17 cellular contexts compared by ENCODE assay signal in genomic region chr7:137980308-137980707, GRCh38. TPM values are rescaled to one million over a fixed set of nuclear protein-coding genes. Genes with fewer than 3 reads are reported as not detected.
DNase-seq lines count a peak whose midpoint lies in the region; ATAC-seq and TF ChIP-seq lines count a peak whose summit lies in the region.
"Had no signal": no experiment of that assay in that cellular context is flagged by ENCODE, and none has a peak within 500 bp of the region (broad histone marks: within the 10 kb centered on the region; RNA-seq: fewer than 3 reads in every experiment).

No MANE protein-coding gene starts in this region.

- no peak for TF ChIP-seq POLR2A in gastroesophageal sphincter (IDR thresholded peaks at IDR 0.05)

- H4K20me1 ChIP-seq in GM23338 (replicated peaks; ENCODE audit: insufficient read depth) (peaks cover 3% of the 10 kb centered on the region), PC-9 (ENCODE audit: insufficient read depth) (no peaks in the 10 kb centered on the region)

- H3K9me3 ChIP-seq in PC-9 (ENCODE audit: insufficient read depth, low read depth) (no peaks in the 10 kb centered on the region), gastroesophageal sphincter (no peaks in the 10 kb centered on the region), tibial artery (no peaks in the 10 kb centered on the region)
- H3K9me3 ChIP-seq: body of pancreas had no signal

- 0 out of 2 replicates have a peak overlapping the region, but pooled peaks have one; percentile 38 for H3K27ac Mint-ChIP-seq in GM23338
- H3K27ac Mint-ChIP-seq: T-helper 1 cell treated with Interleukin-12 subunit alpha and Interleukin-12 subunit beta and Interleukin-4 antibody, amounts not matched to agents 30 μg/mL and 1 μg/mL, for 36 hours had no signal

- no peaks in the 10 kb centered on the region; the same call in 1 of the 2 replicates for H3K36me3 ChIP-seq in GM23338 (ENCODE audit: insufficient read depth)
- H3K36me3 ChIP-seq in PC-9 (ENCODE audit: low read depth) = no peaks in the 10 kb centered on the region
- no peaks in the 10 kb centered on the region for H3K36me3 ChIP-seq in gastroesophageal sphincter
- H3K36me3 ChIP-seq in tibial artery = peaks cover 0 to 3% (median 0%) of the 10 kb centered on the region in 3 donors

- no TSS peak for BruUV-seq in PC-9 (replicated peaks; lab: Mats Ljungman, UMichigan)

- DNase-seq in GM23338 (ENCODE audit: low spot score) = no peak
- no peak for DNase-seq in PC-9
- no peak for DNase-seq in tibial artery
- DNase-seq in dorsolateral prefrontal cortex = no peak
- DNase-seq in sciatic nerve (ENCODE audit: low spot score) = no peak
- DNase-seq: activated CD4-positive, CD25-positive, alpha-beta regulatory T cell; activated gamma-delta T cell treated with Interleukin-2 at 50 U/mL for 16 hours; body of pancreas; CD4-positive, CD25-positive, alpha-beta regulatory T cell; left colon; NCI-H2029; NCI-H526 treated with DMSO at 0.1 percent for 48 hours; stimulated activated CD4-positive, alpha-beta T cell treated with anti-CD3 and anti-CD28 coated beads, Interleukin-12 subunit alpha, Interleukin-12 subunit beta, amount 100 ng/mL, for 4 hours had no signal

- H3K4me1 ChIP-seq in GM23338 (ENCODE audit: insufficient read depth) = peaks cover 9% of the 10 kb centered on the region
- peaks cover 56% of the 10 kb centered on the region for H3K4me1 ChIP-seq in PC-9 (replicated peaks; ENCODE audit: insufficient read depth)
- peaks cover 6 to 97% (median 31%) of the 10 kb centered on the region in 3 donors for H3K4me1 ChIP-seq in gastroesophageal sphincter
- H3K4me1 ChIP-seq in tibial artery = peaks cover 4 to 100% (median 89%) of the 10 kb centered on the region in 4 donors

- WGBS in gastroesophageal sphincter (ENCODE audit: low coverage in 1 of 2), 2 donors = no CpG with 5 or more reads among the region's 2 CpGs

- intact Hi-C loops in PC-9 (cut with micrococcal nuclease; ENCODE audit: unreplicated experiment) = no loop called here
- intact Hi-C loops in tibial artery (cut with DNase I; ENCODE audit: low total_unique reads) = no loop called here
- intact Hi-C loops in dorsolateral prefrontal cortex (cut with DNase I) = no loop called here
- intact Hi-C loops in sciatic nerve (cut with DNase I) = no loop called here

- no peaks in the 10 kb centered on the region for H3K9me2 ChIP-seq in GM23338 (ENCODE audit: insufficient read depth)
- H3K9me2 ChIP-seq in PC-9 (ENCODE audit: insufficient read depth) = no peaks in the 10 kb centered on the region

- H3K4me3 Mint-ChIP-seq in GM23338 = no peak overlapping the region
- H3K4me3 Mint-ChIP-seq: CD4-positive, CD25-positive, alpha-beta regulatory T cell; T-helper 1 cell treated with Interleukin-12 subunit alpha and Interleukin-12 subunit beta and Interleukin-4 antibody, amounts not matched to agents 30 μg/mL and 1 μg/mL, for 36 hours had no signal

- H3K4me3 ChIP-seq in GM23338 (no peak overlapping the region), PC-9 (no peak overlapping the region), gastroesophageal sphincter (no peak overlapping the region), tibial artery (no peak overlapping the region), dorsolateral prefrontal cortex (no peak overlapping the region)
- H3K4me3 ChIP-seq: body of pancreas had no signal

- POLR2A ChIA-PET in PC-9 (lab: Charles Lee; ENCODE audit: unreplicated experiment) = no interaction called here

- peaks cover 6% of the 10 kb centered on the region for H3K27me3 Mint-ChIP-seq in GM23338 (ENCODE audit: insufficient read depth, low read depth, poor library complexity)
- H3K27me3 Mint-ChIP-seq: CD4-positive, CD25-positive, alpha-beta regulatory T cell had no signal

- peaks cover 21% of the 10 kb centered on the region for H3K4me1 Mint-ChIP-seq in GM23338

- no peak overlapping the region for H3K27ac ChIP-seq in GM23338 (ENCODE audit: low read depth)
- H3K27ac ChIP-seq in PC-9 = peak overlapping the region; percentile 92
- peak overlapping the region in 3 of 4 donors; percentile 35 to 79 (median 74) for H3K27ac ChIP-seq in gastroesophageal sphincter
- peak overlapping the region; percentile 86 to 96 for H3K27ac ChIP-seq in tibial artery
- H3K27ac ChIP-seq in dorsolateral prefrontal cortex = peak overlapping the region in 6 of 59 donors; percentile 2 to 69 (median 26)
- H3K27ac ChIP-seq: parathyroid adenoma had no signal

- TF ChIP-seq CTCF in GM23338 (conservative IDR thresholded peaks at IDR 0.05; ENCODE audit: low read depth in 2 of 2) = no peak
- no peak for TF ChIP-seq CTCF in PC-9 (conservative IDR thresholded peaks at IDR 0.05)
- no peak for TF ChIP-seq CTCF in gastroesophageal sphincter (IDR thresholded peaks at IDR 0.05)
- no peak for TF ChIP-seq CTCF in tibial artery (IDR thresholded peaks at IDR 0.05)
- no peak for TF ChIP-seq CTCF in dorsolateral prefrontal cortex (IDR thresholded peaks at IDR 0.05 in 54 of 56, conservative IDR thresholded peaks at IDR 0.05 in 2 of 56; ENCODE audit: low read depth in 1 of 56, partially characterized antibody in 56 of 56)

- H3K27me3 ChIP-seq in GM23338 (ENCODE audit: insufficient read depth) = no peaks in the 10 kb centered on the region
- H3K27me3 ChIP-seq in PC-9 (ENCODE audit: insufficient read depth, low read depth) = no peaks in the 10 kb centered on the region
- no peaks in the 10 kb centered on the region for H3K27me3 ChIP-seq in gastroesophageal sphincter
- H3K27me3 ChIP-seq in tibial artery = no peaks in the 10 kb centered on the region
- no peaks in the 10 kb centered on the region for H3K27me3 ChIP-seq in dorsolateral prefrontal cortex
- H3K27me3 ChIP-seq: body of pancreas had no signal

- peaks cover 28% of the 10 kb centered on the region for H3K36me3 Mint-ChIP-seq in GM23338 (ENCODE audit: low read depth)

- peaks cover 4% of the 10 kb centered on the region; the same call in 2 of the 3 replicates for H3K9me3 Mint-ChIP-seq in GM23338

- H3F3A ChIP-seq in GM23338 (replicated peaks; ENCODE audit: low read depth) (no peaks in the 10 kb centered on the region), PC-9 (ENCODE audit: insufficient read depth, low read depth) (peaks cover 49% of the 10 kb centered on the region)

- H3K4me2 ChIP-seq in GM23338 = no peak overlapping the region
- peak overlapping the region; percentile 72 for H3K4me2 ChIP-seq in PC-9

- TF ChIP-seq EP300 in gastroesophageal sphincter (IDR thresholded peaks at IDR 0.05) = no peak

- no peak for ATAC-seq in GM23338
- ATAC-seq in gastroesophageal sphincter = no peak
- no peak for ATAC-seq in GM19023 (IDR thresholded peaks at IDR 0.05; ENCODE audit: unreplicated experiment)
- no peak for ATAC-seq in sciatic nerve
- ATAC-seq: body of pancreas, left colon had no signal

- peaks cover 99% of the 10 kb centered on the region for H3K79me2 ChIP-seq in GM23338 (replicated peaks; ENCODE audit: insufficient read depth)
- peaks cover 77% of the 10 kb centered on the region for H3K79me2 ChIP-seq in PC-9 (ENCODE audit: low read depth)

- CTCF ChIA-PET in PC-9 (lab: Charles Lee) = interaction anchor here (0.6 kb wide), 1 partner anchor 28 kb away, joined by 4 read pairs; no protein-coding TSS in a partner anchor

- H2AFZ ChIP-seq in GM23338 (no peak overlapping the region), PC-9 (no peak overlapping the region)
- H2AFZ ChIP-seq: parathyroid adenoma had no signal

TF ChIP-seq in GM23338, 12 proteins besides CTCF, POLR2A, EP300 and RAD21:
- TF ChIP-seq REST (IDR thresholded peaks at IDR 0.05; ENCODE audit: unreplicated experiment) (no peak), EZH2 (IDR thresholded peaks at IDR 0.05; ENCODE audit: low read depth, unreplicated experiment) (no peak), JUNB (IDR thresholded peaks at IDR 0.05; ENCODE audit: unreplicated experiment) (no peak), EZH2phosphoT487 (IDR thresholded peaks at IDR 0.05; ENCODE audit: unreplicated experiment) (no peak)

RNA-seq across cellular contexts. Expression of gene CREB3L2, which starts 21.6 kb away (rescaled TPM):
- 27.1 and 29.3 TPM in 2 replicates for total RNA-seq in GM23338 (2014; rRNA removed; shearing (Covaris generic))
- polyA plus RNA-seq in GM23338 (2016; fragmentation: Nextera tagmentation; extraction: Ambion mirVana) = 12.2 and 14.5 TPM in 2 replicates
- total RNA-seq in PC-9 (2021) (41.2 and 41.9 TPM in 2 replicates), gastroesophageal sphincter (10 to 100 TPM; 33.1 to 59.1 (median 43.3) TPM), dorsolateral prefrontal cortex (10 to 100 TPM in 116 of 120 experiments, 1 to 10 TPM in 4; 9.1 to 47.0 (median 19.1) TPM), sciatic nerve (103 TPM)
